In genomic region chr4:147407261-147408045, GRCh38 we compare ENCODE assay signal across 11 cellular contexts.
DNase-seq lines count a peak whose midpoint lies in the region; ATAC-seq and TF ChIP-seq lines count a peak whose summit lies in the region.
"Had no signal": no experiment of that assay in that cellular context is flagged by ENCODE, and none has a peak within 500 bp of the region (broad histone marks: within the 10 kb centered on the region; RNA-seq: fewer than 3 reads in every experiment).

No MANE protein-coding gene starts in this region.

- H3K79me2 ChIP-seq in OCI-LY7 (ENCODE audit: insufficient read depth, low read depth, low read length): no peaks in the 10 kb centered on the region

- no peaks in the 10 kb centered on the region for H4K20me1 ChIP-seq in OCI-LY7 (ENCODE audit: insufficient read depth, low read length)

- POLR2A ChIA-PET in A673 (lab: Charles Lee; ENCODE audit: low non-redundant PET) (interaction anchor here (0.6 kb wide), 1 partner anchor 175 kb away, joined by 3 read pairs; no protein-coding TSS in a partner anchor), OCI-LY7 (lab: Charles Lee) (interaction anchor here (1.2 kb wide), 1 partner anchor 179 kb away, joined by 3 read pairs; no protein-coding TSS in a partner anchor)

- no peaks in the 10 kb centered on the region for H3K4me1 ChIP-seq in A673 (ENCODE audit: insufficient read depth, low read length, poor library complexity, severe bottlenecking)
- H3K4me1 ChIP-seq in OCI-LY7 (ENCODE audit: insufficient read depth, low read length, poor library complexity, severe bottlenecking): no peaks in the 10 kb centered on the region
- H3K4me1 ChIP-seq: prostate gland had no signal

- no peaks in the 10 kb centered on the region for H3K36me3 ChIP-seq in A673 (ENCODE audit: insufficient read depth, low read length, poor library complexity, severe bottlenecking)
- H3K36me3 ChIP-seq in OCI-LY7 (ENCODE audit: insufficient read depth, low read length): no peaks in the 10 kb centered on the region
- H3K36me3 ChIP-seq: prostate gland had no signal

- H3K9me3 ChIP-seq in A673 (ENCODE audit: low read depth, low read length, poor library complexity, severe bottlenecking) (no peaks in the 10 kb centered on the region), OCI-LY7 (ENCODE audit: low read length) (no peaks in the 10 kb centered on the region)
- H3K9me3 ChIP-seq: prostate gland had no signal

- ATAC-seq in HG03565 (IDR thresholded peaks at IDR 0.05; ENCODE audit: unreplicated experiment): no peak

- DNase-seq in A673 (ENCODE audit: low spot score): no peak
- no peak for DNase-seq in OCI-LY7 (ENCODE audit: low spot score)
- DNase-seq in fibroblast of pulmonary artery (ENCODE audit: low read depth): no peak
- DNase-seq in MV-4-11 (lab: John Stamatoyannopoulos, UW): no peak
- DNase-seq in T-helper 1 cell: no peak
- DNase-seq in activated CD8-positive, alpha-beta memory T cell treated with anti-CD3 and anti-CD28 coated beads, Interleukin-2, amount 50 U/mL, for 48 hours: no peak
- DNase-seq: CD4-positive, alpha-beta T cell; kidney had no signal

- H2AFZ ChIP-seq in OCI-LY7 (ENCODE audit: low read length): no peak overlapping the region

- intact Hi-C loops in A673 (cut with micrococcal nuclease; ENCODE audit: unreplicated experiment) (no loop called here), OCI-LY7 (cut with micrococcal nuclease; ENCODE audit: unreplicated experiment) (no loop called here)

- H3K9me2 ChIP-seq in OCI-LY7 (ENCODE audit: insufficient read depth, low read length): no peaks in the 10 kb centered on the region

- CTCF ChIA-PET in A673 (lab: Charles Lee): no interaction called here
- CTCF ChIA-PET in OCI-LY7 (lab: Charles Lee; ENCODE audit: unreplicated experiment): no interaction called here

- H3K27me3 ChIP-seq in A673 (replicated peaks; ENCODE audit: insufficient read depth, low read depth, low read length, poor library complexity): no peaks in the 10 kb centered on the region

- TF ChIP-seq CTCF in A673 (conservative IDR thresholded peaks at IDR 0.05; ENCODE audit: low read depth, low read length) (peak; percentile 57), GM12873 (IDR thresholded peaks at IDR 0.05; ENCODE audit: insufficient read depth, low read depth, low read length, missing control alignments) (peak; percentile 69), OCI-LY7 (conservative IDR thresholded peaks at IDR 0.05; ENCODE audit: low read length) (peak; percentile 62), fibroblast of pulmonary artery (IDR thresholded peaks at IDR 0.05; ENCODE audit: low read length, missing control alignments) (peak; percentile 28)

- H3K4me2 ChIP-seq in OCI-LY7 (ENCODE audit: low read length): no peak overlapping the region

- BruUV-seq in A673 (replicated peaks; lab: Mats Ljungman, UMichigan) (no TSS peak), OCI-LY7 (replicated peaks; lab: Mats Ljungman, UMichigan) (no TSS peak)

- H3K27ac ChIP-seq in A673 (ENCODE audit: low read depth, low read length, poor library complexity, severe bottlenecking) (no peak overlapping the region), OCI-LY7 (ENCODE audit: low read depth, low read length, poor library complexity, severe bottlenecking) (no peak overlapping the region)
- H3K27ac ChIP-seq: prostate gland had no signal

- H3K4me3 ChIP-seq in A673 (ENCODE audit: low read depth, low read length, poor library complexity, severe bottlenecking): no peak overlapping the region
- H3K4me3 ChIP-seq in OCI-LY7 (ENCODE audit: low read depth, low read length, poor library complexity, severe bottlenecking): no peak overlapping the region
- no peak overlapping the region for H3K4me3 ChIP-seq in fibroblast of pulmonary artery (replicated peaks; ENCODE audit: low read depth, low read length)
- H3K4me3 ChIP-seq: prostate gland had no signal
